1 cellular context compared by ENCODE assay signal in the genomic region with DNA sequence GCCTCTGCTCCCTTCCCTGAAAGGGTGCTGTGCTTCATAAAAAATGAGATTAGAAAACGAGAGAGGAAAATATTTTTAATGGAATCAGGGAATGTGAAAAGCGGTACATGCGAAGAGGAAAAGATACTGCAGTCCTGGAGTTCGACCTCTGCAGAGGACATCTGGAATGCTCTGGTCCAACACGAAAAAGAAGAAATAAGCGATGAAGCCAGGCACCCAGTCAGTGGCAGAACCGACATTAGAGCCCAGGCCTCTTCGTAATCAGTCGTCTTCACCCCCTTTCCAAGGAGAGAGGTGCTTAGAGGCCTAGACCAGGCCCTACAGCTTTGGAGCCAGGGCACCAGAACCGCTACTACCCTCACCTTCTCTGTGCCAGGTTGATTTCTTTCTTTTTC.
TF ChIP-seq lines count a peak whose summit lies in the region.

No MANE protein-coding gene starts in this region.

TF ChIP-seq in A549, 52 proteins besides CTCF, POLR2A, EP300 and RAD21 (continued from another document):
- TF ChIP-seq, protein P1, sequence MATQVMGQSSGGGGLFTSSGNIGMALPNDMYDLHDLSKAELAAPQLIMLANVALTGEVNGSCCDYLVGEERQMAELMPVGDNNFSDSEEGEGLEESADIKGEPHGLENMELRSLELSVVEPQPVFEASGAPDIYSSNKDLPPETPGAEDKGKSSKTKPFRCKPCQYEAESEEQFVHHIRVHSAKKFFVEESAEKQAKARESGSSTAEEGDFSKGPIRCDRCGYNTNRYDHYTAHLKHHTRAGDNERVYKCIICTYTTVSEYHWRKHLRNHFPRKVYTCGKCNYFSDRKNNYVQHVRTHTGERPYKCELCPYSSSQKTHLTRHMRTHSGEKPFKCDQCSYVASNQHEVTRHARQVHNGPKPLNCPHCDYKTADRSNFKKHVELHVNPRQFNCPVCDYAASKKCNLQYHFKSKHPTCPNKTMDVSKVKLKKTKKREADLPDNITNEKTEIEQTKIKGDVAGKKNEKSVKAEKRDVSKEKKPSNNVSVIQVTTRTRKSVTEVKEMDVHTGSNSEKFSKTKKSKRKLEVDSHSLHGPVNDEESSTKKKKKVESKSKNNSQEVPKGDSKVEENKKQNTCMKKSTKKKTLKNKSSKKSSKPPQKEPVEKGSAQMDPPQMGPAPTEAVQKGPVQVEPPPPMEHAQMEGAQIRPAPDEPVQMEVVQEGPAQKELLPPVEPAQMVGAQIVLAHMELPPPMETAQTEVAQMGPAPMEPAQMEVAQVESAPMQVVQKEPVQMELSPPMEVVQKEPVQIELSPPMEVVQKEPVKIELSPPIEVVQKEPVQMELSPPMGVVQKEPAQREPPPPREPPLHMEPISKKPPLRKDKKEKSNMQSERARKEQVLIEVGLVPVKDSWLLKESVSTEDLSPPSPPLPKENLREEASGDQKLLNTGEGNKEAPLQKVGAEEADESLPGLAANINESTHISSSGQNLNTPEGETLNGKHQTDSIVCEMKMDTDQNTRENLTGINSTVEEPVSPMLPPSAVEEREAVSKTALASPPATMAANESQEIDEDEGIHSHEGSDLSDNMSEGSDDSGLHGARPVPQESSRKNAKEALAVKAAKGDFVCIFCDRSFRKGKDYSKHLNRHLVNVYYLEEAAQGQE (IDR thresholded peaks at IDR 0.05): no peak
- TF ChIP-seq CHD2 (IDR thresholded peaks at IDR 0.05; ENCODE audit: low read length, partially characterized antibody) (no peak), MYC (IDR thresholded peaks at IDR 0.05; ENCODE audit: borderline replicate concordance, low read length) (no peak), MAZ (IDR thresholded peaks at IDR 0.05; ENCODE audit: borderline replicate concordance, low read depth, low read length) (no peak), ZFP36 (IDR thresholded peaks at IDR 0.05; ENCODE audit: borderline replicate concordance, partially characterized antibody) (no peak), POLR2AphosphoS2 (conservative IDR thresholded peaks at IDR 0.05; ENCODE audit: low read length) (no peak), RNF2 (IDR thresholded peaks at IDR 0.05; ENCODE audit: borderline replicate concordance, low read depth) (no peak), ESRRA (IDR thresholded peaks at IDR 0.05; ENCODE audit: borderline replicate concordance, low read length) (no peak), MAFK (IDR thresholded peaks at IDR 0.05; ENCODE audit: partially characterized antibody) (no peak), CBX2 (IDR thresholded peaks at IDR 0.05; ENCODE audit: borderline replicate concordance, low read depth) (no peak), RCOR1 (IDR thresholded peaks at IDR 0.05; ENCODE audit: low read depth, low read length) (no peak), HOXB13 (CRISPR knock-in tag; IDR thresholded peaks at IDR 0.05; ENCODE audit: low read depth) (no peak), HEYL (CRISPR knock-in tag; IDR thresholded peaks at IDR 0.05) (no peak), CHD4 (IDR thresholded peaks at IDR 0.05; ENCODE audit: borderline replicate concordance) (no peak)
- TF ChIP-seq, protein P2, sequence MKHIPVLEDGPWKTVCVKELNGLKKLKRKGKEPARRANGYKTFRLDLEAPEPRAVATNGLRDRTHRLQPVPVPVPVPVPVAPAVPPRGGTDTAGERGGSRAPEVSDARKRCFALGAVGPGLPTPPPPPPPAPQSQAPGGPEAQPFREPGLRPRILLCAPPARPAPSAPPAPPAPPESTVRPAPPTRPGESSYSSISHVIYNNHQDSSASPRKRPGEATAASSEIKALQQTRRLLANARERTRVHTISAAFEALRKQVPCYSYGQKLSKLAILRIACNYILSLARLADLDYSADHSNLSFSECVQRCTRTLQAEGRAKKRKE (CRISPR knock-in tag; IDR thresholded peaks at IDR 0.05; ENCODE audit: low read depth): no peak
- TF ChIP-seq, protein P3, sequence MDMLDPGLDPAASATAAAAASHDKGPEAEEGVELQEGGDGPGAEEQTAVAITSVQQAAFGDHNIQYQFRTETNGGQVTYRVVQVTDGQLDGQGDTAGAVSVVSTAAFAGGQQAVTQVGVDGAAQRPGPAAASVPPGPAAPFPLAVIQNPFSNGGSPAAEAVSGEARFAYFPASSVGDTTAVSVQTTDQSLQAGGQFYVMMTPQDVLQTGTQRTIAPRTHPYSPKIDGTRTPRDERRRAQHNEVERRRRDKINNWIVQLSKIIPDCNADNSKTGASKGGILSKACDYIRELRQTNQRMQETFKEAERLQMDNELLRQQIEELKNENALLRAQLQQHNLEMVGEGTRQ (IDR thresholded peaks at IDR 0.05): no peak
- TF ChIP-seq, protein P4, sequence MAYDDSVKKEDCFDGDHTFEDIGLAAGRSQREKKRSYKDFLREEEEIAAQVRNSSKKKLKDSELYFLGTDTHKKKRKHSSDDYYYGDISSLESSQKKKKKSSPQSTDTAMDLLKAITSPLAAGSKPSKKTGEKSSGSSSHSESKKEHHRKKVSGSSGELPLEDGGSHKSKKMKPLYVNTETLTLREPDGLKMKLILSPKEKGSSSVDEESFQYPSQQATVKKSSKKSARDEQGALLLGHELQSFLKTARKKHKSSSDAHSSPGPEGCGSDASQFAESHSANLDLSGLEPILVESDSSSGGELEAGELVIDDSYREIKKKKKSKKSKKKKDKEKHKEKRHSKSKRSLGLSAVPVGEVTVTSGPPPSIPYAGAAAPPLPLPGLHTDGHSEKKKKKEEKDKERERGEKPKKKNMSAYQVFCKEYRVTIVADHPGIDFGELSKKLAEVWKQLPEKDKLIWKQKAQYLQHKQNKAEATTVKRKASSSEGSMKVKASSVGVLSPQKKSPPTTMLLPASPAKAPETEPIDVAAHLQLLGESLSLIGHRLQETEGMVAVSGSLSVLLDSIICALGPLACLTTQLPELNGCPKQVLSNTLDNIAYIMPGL (CRISPR knock-in tag; IDR thresholded peaks at IDR 0.05; ENCODE audit: borderline replicate concordance): no peak
TF ChIP-seq in A549: peak in this region for 0.
